In genomic region chr12:43216490-43216889, GRCh38 we compare ENCODE assay signal across 7 cellular contexts.
"Had no signal": no experiment of that assay in that cellular context is flagged by ENCODE, and none has a peak within 500 bp of the region (broad histone marks: within the 10 kb centered on the region; RNA-seq: fewer than 3 reads in every experiment).

No MANE protein-coding gene starts in this region.

- DNase-seq: GM23248, GOT3, H7, HFFc6, IMR-90 had no signal

- H3K9me3 ChIP-seq: HAP-1 had no signal

- H3K27ac ChIP-seq: GM23248 had no signal

- H3K36me3 ChIP-seq: HAP-1 had no signal

- H2AFZ ChIP-seq: GM23248 had no signal

- H3K4me3 ChIP-seq: GM23248, HAP-1, K562 had no signal

- H3K4me1 ChIP-seq: HAP-1 had no signal
